ENCODE assay signal across 1 cellular context in the genomic region with DNA sequence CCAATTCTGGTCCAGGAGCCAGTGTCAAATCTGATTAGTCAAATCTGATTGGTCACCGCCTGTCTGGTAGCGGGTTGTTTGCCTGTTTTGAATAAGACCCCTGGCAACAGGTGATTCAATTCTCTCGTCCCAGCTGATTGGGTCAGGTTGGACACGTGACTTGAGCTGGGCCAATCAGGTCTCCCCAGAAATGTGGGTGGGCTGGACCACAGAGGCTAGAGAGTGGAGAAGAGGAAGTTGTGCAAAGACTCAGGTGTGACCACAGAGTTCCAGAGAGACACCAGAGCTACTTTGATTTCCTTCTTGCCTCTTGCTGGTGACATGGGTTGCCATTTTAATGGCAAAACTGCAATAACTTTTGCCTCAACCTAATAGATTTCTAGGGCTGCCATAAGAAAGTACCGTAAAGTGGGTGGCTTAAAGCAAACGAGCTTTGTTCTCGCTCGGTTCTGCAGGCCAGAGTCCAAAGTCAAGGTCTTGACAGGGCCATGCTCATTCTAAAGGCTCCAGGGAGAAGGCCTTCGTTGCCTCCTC.
TF ChIP-seq lines count a peak whose summit lies in the region.

No MANE protein-coding gene starts in this region.

TF ChIP-seq in HepG2, 621 proteins besides CTCF, POLR2A, EP300 and RAD21:
- TF ChIP-seq SUZ12 (IDR thresholded peaks at IDR 0.05; ENCODE audit: low read depth, low read length): no peak
- peak; percentile 73 for TF ChIP-seq NFYB (CRISPR knock-in tag; IDR thresholded peaks at IDR 0.05)
- TF ChIP-seq CREM (IDR thresholded peaks at IDR 0.05): peak; percentile 82
- no peak for TF ChIP-seq CREM (CRISPR knock-in tag; IDR thresholded peaks at IDR 0.05)
- no peak for TF ChIP-seq PCBP2 (optimal IDR thresholded peaks at IDR 0.05; ENCODE audit: low read depth, low read length, poor library complexity, severe bottlenecking)
- TF ChIP-seq, protein P1, sequence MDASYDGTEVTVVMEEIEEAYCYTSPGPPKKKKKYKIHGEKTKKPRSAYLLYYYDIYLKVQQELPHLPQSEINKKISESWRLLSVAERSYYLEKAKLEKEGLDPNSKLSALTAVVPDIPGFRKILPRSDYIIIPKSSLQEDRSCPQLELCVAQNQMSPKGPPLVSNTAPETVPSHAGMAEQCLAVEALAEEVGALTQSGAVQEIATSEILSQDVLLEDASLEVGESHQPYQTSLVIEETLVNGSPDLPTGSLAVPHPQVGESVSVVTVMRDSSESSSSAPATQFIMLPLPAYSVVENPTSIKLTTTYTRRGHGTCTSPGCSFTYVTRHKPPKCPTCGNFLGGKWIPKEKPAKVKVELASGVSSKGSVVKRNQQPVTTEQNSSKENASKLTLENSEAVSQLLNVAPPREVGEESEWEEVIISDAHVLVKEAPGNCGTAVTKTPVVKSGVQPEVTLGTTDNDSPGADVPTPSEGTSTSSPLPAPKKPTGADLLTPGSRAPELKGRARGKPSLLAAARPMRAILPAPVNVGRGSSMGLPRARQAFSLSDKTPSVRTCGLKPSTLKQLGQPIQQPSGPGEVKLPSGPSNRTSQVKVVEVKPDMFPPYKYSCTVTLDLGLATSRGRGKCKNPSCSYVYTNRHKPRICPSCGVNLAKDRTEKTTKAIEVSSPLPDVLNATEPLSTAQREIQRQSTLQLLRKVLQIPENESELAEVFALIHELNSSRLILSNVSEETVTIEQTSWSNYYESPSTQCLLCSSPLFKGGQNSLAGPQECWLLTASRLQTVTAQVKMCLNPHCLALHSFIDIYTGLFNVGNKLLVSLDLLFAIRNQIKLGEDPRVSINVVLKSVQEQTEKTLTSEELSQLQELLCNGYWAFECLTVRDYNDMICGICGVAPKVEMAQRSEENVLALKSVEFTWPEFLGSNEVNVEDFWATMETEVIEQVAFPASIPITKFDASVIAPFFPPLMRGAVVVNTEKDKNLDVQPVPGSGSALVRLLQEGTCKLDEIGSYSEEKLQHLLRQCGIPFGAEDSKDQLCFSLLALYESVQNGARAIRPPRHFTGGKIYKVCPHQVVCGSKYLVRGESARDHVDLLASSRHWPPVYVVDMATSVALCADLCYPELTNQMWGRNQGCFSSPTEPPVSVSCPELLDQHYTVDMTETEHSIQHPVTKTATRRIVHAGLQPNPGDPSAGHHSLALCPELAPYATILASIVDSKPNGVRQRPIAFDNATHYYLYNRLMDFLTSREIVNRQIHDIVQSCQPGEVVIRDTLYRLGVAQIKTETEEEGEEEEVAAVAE (CRISPR knock-in tag; IDR thresholded peaks at IDR 0.05; ENCODE audit: borderline replicate concordance): 0 out of 2 replicates have a peak, but pooled peaks have one; percentile 41
- peak; percentile 99 for TF ChIP-seq RFX5 (IDR thresholded peaks at IDR 0.05; ENCODE audit: low read depth, low read length)
- TF ChIP-seq, protein P2, sequence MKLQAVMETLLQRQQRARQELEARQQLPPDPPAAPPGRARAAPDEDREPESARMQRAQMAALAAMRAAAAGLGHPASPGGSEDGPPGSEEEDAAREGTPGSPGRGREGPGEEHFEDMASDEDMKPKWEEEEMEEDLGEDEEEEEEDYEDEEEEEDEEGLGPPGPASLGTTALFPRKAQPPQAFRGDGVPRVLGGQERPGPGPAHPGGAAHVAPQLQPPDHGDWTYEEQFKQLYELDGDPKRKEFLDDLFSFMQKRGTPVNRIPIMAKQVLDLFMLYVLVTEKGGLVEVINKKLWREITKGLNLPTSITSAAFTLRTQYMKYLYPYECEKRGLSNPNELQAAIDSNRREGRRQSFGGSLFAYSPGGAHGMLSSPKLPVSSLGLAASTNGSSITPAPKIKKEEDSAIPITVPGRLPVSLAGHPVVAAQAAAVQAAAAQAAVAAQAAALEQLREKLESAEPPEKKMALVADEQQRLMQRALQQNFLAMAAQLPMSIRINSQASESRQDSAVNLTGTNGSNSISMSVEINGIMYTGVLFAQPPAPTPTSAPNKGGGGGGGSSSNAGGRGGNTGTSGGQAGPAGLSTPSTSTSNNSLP (IDR thresholded peaks at IDR 0.05; ENCODE audit: low read depth, low read length): no peak
- TF ChIP-seq TARDBP (CRISPR knock-in tag; IDR thresholded peaks at IDR 0.05): 0 out of 2 replicates have a peak, but pooled peaks have one; percentile 14
- TF ChIP-seq RFXAP (CRISPR knock-in tag; IDR thresholded peaks at IDR 0.05; ENCODE audit: borderline replicate concordance): peak; percentile 99
- TF ChIP-seq, protein P3, sequence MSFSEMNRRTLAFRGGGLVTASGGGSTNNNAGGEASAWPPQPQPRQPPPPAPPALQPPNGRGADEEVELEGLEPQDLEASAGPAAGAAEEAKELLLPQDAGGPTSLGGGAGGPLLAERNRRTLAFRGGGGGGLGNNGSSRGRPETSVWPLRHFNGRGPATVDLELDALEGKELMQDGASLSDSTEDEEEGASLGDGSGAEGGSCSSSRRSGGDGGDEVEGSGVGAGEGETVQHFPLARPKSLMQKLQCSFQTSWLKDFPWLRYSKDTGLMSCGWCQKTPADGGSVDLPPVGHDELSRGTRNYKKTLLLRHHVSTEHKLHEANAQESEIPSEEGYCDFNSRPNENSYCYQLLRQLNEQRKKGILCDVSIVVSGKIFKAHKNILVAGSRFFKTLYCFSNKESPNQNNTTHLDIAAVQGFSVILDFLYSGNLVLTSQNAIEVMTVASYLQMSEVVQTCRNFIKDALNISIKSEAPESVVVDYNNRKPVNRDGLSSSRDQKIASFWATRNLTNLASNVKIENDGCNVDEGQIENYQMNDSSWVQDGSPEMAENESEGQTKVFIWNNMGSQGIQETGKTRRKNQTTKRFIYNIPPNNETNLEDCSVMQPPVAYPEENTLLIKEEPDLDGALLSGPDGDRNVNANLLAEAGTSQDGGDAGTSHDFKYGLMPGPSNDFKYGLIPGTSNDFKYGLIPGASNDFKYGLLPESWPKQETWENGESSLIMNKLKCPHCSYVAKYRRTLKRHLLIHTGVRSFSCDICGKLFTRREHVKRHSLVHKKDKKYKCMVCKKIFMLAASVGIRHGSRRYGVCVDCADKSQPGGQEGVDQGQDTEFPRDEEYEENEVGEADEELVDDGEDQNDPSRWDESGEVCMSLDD (CRISPR knock-in tag; IDR thresholded peaks at IDR 0.05; ENCODE audit: borderline replicate concordance): no peak
- TF ChIP-seq ATF1 (CRISPR knock-in tag; IDR thresholded peaks at IDR 0.05): peak; percentile 83
- peak; percentile 42; the same call in 1 of the 2 replicates for TF ChIP-seq HNF4A (CRISPR knock-in tag; IDR thresholded peaks at IDR 0.05)
- TF ChIP-seq GABPB1 (CRISPR knock-in tag; IDR thresholded peaks at IDR 0.05): 0 out of 2 replicates have a peak, but pooled peaks have one; percentile 19
- no peak for TF ChIP-seq ZNF644 (CRISPR knock-in tag; IDR thresholded peaks at IDR 0.05; ENCODE audit: low read depth)
- peak; percentile 49; the same call in 1 of the 2 replicates for TF ChIP-seq RAD51 (IDR thresholded peaks at IDR 0.05; ENCODE audit: borderline replicate concordance)
- no peak for TF ChIP-seq ZNF160 (CRISPR knock-in tag; IDR thresholded peaks at IDR 0.05)
- TF ChIP-seq, protein P4, sequence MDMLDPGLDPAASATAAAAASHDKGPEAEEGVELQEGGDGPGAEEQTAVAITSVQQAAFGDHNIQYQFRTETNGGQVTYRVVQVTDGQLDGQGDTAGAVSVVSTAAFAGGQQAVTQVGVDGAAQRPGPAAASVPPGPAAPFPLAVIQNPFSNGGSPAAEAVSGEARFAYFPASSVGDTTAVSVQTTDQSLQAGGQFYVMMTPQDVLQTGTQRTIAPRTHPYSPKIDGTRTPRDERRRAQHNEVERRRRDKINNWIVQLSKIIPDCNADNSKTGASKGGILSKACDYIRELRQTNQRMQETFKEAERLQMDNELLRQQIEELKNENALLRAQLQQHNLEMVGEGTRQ (IDR thresholded peaks at IDR 0.05; ENCODE audit: low read depth, low read length): peak; percentile 84
- TF ChIP-seq, protein P4 (CRISPR knock-in tag; IDR thresholded peaks at IDR 0.05; ENCODE audit: borderline replicate concordance): peak; percentile 81; the same call in 1 of the 2 replicates
- TF ChIP-seq, protein P5, sequence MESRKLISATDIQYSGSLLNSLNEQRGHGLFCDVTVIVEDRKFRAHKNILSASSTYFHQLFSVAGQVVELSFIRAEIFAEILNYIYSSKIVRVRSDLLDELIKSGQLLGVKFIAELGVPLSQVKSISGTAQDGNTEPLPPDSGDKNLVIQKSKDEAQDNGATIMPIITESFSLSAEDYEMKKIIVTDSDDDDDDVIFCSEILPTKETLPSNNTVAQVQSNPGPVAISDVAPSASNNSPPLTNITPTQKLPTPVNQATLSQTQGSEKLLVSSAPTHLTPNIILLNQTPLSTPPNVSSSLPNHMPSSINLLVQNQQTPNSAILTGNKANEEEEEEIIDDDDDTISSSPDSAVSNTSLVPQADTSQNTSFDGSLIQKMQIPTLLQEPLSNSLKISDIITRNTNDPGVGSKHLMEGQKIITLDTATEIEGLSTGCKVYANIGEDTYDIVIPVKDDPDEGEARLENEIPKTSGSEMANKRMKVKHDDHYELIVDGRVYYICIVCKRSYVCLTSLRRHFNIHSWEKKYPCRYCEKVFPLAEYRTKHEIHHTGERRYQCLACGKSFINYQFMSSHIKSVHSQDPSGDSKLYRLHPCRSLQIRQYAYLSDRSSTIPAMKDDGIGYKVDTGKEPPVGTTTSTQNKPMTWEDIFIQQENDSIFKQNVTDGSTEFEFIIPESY (CRISPR knock-in tag; IDR thresholded peaks at IDR 0.05): 0 out of 2 replicates have a peak, but pooled peaks have one; percentile 40
- TF ChIP-seq RFXANK (CRISPR knock-in tag; IDR thresholded peaks at IDR 0.05): peak; percentile 99
- TF ChIP-seq NFATC3 (CRISPR knock-in tag; IDR thresholded peaks at IDR 0.05): no peak
- TF ChIP-seq PITX1 (CRISPR knock-in tag; IDR thresholded peaks at IDR 0.05): no peak
- TF ChIP-seq KAT8 (CRISPR knock-in tag; IDR thresholded peaks at IDR 0.05): peak; percentile 28; the same call in 1 of the 2 replicates
- peak; percentile 72 for TF ChIP-seq CREB1 (IDR thresholded peaks at IDR 0.05)
- TF ChIP-seq CREB1 (CRISPR knock-in tag; IDR thresholded peaks at IDR 0.05): peak; percentile 95
- no peak for TF ChIP-seq TGIF2 (CRISPR knock-in tag; IDR thresholded peaks at IDR 0.05)
- no peak for TF ChIP-seq PHF21A (CRISPR knock-in tag; IDR thresholded peaks at IDR 0.05)
- peak; percentile 82 for TF ChIP-seq NFYC (CRISPR knock-in tag; IDR thresholded peaks at IDR 0.05)
- no peak for TF ChIP-seq FOXA1 (IDR thresholded peaks at IDR 0.05)
- no peak for TF ChIP-seq FOXA1 (CRISPR knock-in tag; IDR thresholded peaks at IDR 0.05)
- TF ChIP-seq TCF12 (IDR thresholded peaks at IDR 0.05): no peak
- no peak for TF ChIP-seq TCF12 (CRISPR knock-in tag; IDR thresholded peaks at IDR 0.05)
- TF ChIP-seq, protein P6, sequence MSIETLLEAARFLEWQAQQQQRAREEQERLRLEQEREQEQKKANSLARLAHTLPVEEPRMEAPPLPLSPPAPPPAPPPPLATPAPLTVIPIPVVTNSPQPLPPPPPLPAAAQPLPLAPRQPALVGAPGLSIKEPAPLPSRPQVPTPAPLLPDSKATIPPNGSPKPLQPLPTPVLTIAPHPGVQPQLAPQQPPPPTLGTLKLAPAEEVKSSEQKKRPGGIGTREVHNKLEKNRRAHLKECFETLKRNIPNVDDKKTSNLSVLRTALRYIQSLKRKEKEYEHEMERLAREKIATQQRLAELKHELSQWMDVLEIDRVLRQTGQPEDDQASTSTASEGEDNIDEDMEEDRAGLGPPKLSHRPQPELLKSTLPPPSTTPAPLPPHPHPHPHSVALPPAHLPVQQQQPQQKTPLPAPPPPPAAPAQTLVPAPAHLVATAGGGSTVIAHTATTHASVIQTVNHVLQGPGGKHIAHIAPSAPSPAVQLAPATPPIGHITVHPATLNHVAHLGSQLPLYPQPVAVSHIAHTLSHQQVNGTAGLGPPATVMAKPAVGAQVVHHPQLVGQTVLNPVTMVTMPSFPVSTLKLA (IDR thresholded peaks at IDR 0.05): no peak
